7 cellular contexts compared by ENCODE assay signal in genomic region chr10:125048101-125048864, GRCh38.
DNase-seq lines count a peak whose midpoint lies in the region; TF ChIP-seq lines count a peak whose summit lies in the region.

No MANE protein-coding gene starts in this region.

- no peaks in the 10 kb centered on the region for H3K27me3 ChIP-seq in H7 (ENCODE audit: control insufficient read depth, insufficient read depth, low read length)
- no peaks in the 10 kb centered on the region for H3K27me3 ChIP-seq in ascending aorta
- H3K27me3 ChIP-seq in skeletal muscle tissue (ENCODE audit: control insufficient read depth in 3 of 3, insufficient read depth in 3 of 3, low read length in 3 of 3) = no peaks in the 10 kb centered on the region

- peak overlapping the region in 1 of 3 donors; percentile 71 for H3K9ac ChIP-seq in skeletal muscle tissue (ENCODE audit: low read depth in 1 of 3, low read length in 3 of 3)

- intact Hi-C loops in ascending aorta (cut with DNase I) = loop anchor here (1.0 kb wide), 1 partner anchor 13 kb away; no protein-coding TSS in a partner anchor

- H3K27ac ChIP-seq in ascending aorta (peak overlapping the region; percentile 55 to 67), skeletal muscle tissue (ENCODE audit: low read depth, low read length) (peak overlapping the region; percentile 16)

- H3K4me1 ChIP-seq in ascending aorta = peaks cover 22 to 67% of the 10 kb centered on the region in 2 donors
- peaks cover 50 to 70% (median 66%) of the 10 kb centered on the region in 3 donors for H3K4me1 ChIP-seq in skeletal muscle tissue (ENCODE audit: control insufficient read depth in 3 of 3, insufficient read depth in 3 of 3, low read length in 3 of 3)

- TF ChIP-seq CTCF in GM12864 (IDR thresholded peaks at IDR 0.05; ENCODE audit: low read depth, low read length, missing control alignments) (peak; percentile 97), ascending aorta (IDR thresholded peaks at IDR 0.05) (peak; percentile 92 to 97 (median 96))

- no peaks in the 10 kb centered on the region for H3K9me3 ChIP-seq in ascending aorta
- no peaks in the 10 kb centered on the region for H3K9me3 ChIP-seq in skeletal muscle tissue (ENCODE audit: control insufficient read depth in 3 of 3, low read length in 3 of 3)

- DNase-seq in GM12864 (ENCODE audit: low read depth) = no peak
- DNase-seq in H7 = peak; percentile 94
- DNase-seq in M059J (ENCODE audit: low read depth) = peak; percentile 74
- DNase-seq in T-helper 1 cell = peak in 3 of 5 donors; percentile 17 to 34 (median 29)
- DNase-seq in ascending aorta (ENCODE audit: low spot score in 2 of 2) = peak; percentile 24 to 92
- DNase-seq in hippocampal formation (lab: John Stamatoyannopoulos, UW) = peak; percentile 70 to 78

- H3K36me3 ChIP-seq in H7 (replicated peaks; ENCODE audit: control insufficient read depth, insufficient read depth, low read length) = peaks cover 3% of the 10 kb centered on the region
- no peaks in the 10 kb centered on the region for H3K36me3 ChIP-seq in ascending aorta
- H3K36me3 ChIP-seq in skeletal muscle tissue (ENCODE audit: control insufficient read depth in 3 of 3, insufficient read depth in 3 of 3, low read length in 3 of 3) = no peaks in the 10 kb centered on the region

- no peak overlapping the region for H3K4me3 ChIP-seq in GM12864 (ENCODE audit: low read depth, low read length)
- H3K4me3 ChIP-seq in H7 (ENCODE audit: insufficient read depth, low read depth, low read length) = no peak overlapping the region
- peak overlapping the region in 1 of 2 donors; percentile 45 for H3K4me3 ChIP-seq in ascending aorta
- H3K4me3 ChIP-seq in skeletal muscle tissue (ENCODE audit: low read length in 3 of 3) = peak overlapping the region in 1 of 3 donors; percentile 54
